In genomic region chr13:95296326-95296939, GRCh38 we compare ENCODE assay signal across 9 cellular contexts. TPM values are rescaled to one million over a fixed set of nuclear protein-coding genes. Genes with fewer than 3 reads are reported as not detected.
DNase-seq lines count a peak whose midpoint lies in the region; ATAC-seq and TF ChIP-seq lines count a peak whose summit lies in the region.
"Had no signal": no experiment of that assay in that cellular context is flagged by ENCODE, and none has a peak within 500 bp of the region (broad histone marks: within the 10 kb centered on the region; RNA-seq: fewer than 3 reads in every experiment).

No MANE protein-coding gene starts in this region.

- H3K27me3 ChIP-seq in brain microvascular endothelial cell (replicated peaks) (no peaks in the 10 kb centered on the region), lower lobe of right lung (ENCODE audit: low read depth) (no peaks in the 10 kb centered on the region)

- peak; percentile 76 for TF ChIP-seq CTCF in brain microvascular endothelial cell (IDR thresholded peaks at IDR 0.05; ENCODE audit: low read depth, low read length, missing control alignments)
- peak; percentile 67 for TF ChIP-seq CTCF in lower lobe of right lung (IDR thresholded peaks at IDR 0.05)

- H3K36me3 ChIP-seq in brain microvascular endothelial cell (replicated peaks) (no peaks in the 10 kb centered on the region), lower lobe of right lung (no peaks in the 10 kb centered on the region)

- intact Hi-C loops in lower lobe of right lung (cut with DNase I) = no loop called here

- H3K27ac ChIP-seq in brain microvascular endothelial cell (no peak overlapping the region), lower lobe of right lung (peak overlapping the region; percentile 60)

- H3K4me1 ChIP-seq in lower lobe of right lung = peaks cover 41% of the 10 kb centered on the region

- peak; percentile 36 for DNase-seq in NCI-H510A treated with DMSO at 0.1 percent for 48 hours (lab: John Stamatoyannopoulos, UW)
- DNase-seq in NCI-H510A (lab: John Stamatoyannopoulos, UW) = no peak
- peak; percentile 30 for DNase-seq in NCI-H69 (lab: John Stamatoyannopoulos, UW)
- no peak for DNase-seq in brain microvascular endothelial cell
- peak; percentile 51 for DNase-seq in lower lobe of right lung
- DNase-seq in NCI-H2171 (lab: John Stamatoyannopoulos, UW) = no peak
- no peak for DNase-seq in NCI-H2029 (lab: John Stamatoyannopoulos, UW)

- H3K9me3 ChIP-seq in lower lobe of right lung = no peaks in the 10 kb centered on the region

- no peak overlapping the region for H3K4me3 ChIP-seq in brain microvascular endothelial cell (ENCODE audit: low read depth, low read length)
- no peak overlapping the region for H3K4me3 ChIP-seq in lower lobe of right lung

- ATAC-seq in lower lobe of right lung (peak in 1 of 2 donors; percentile 68), GM18498 (IDR thresholded peaks at IDR 0.05; ENCODE audit: unreplicated experiment) (no peak)
- ATAC-seq: naive thymus-derived CD8-positive, alpha-beta T cell had no signal

- in situ Hi-C loops in brain microvascular endothelial cell (cut with HindIII; ENCODE audit: low pct_ligation_motif_present, low sequenced_read_pairs) = no loop called here

RNA-seq across cellular contexts. Expression of gene ABCC4, which starts 4.8 kb away (rescaled TPM):
- 32.2 TPM for total RNA-seq in lower lobe of right lung

Comparison
In these comparisons a context has a peak if more than half of its experiments do, and no peak if none do; other contexts are left out.
1. DNase-seq: peak in NCI-H510A treated with DMSO at 0.1 percent for 48 hours (single experiment), NCI-H69 (single experiment) and lower lobe of right lung (single experiment); none in NCI-H510A (single experiment), brain microvascular endothelial cell (single experiment), NCI-H2171 (single experiment) and NCI-H2029 (single experiment).